In the genomic region with DNA sequence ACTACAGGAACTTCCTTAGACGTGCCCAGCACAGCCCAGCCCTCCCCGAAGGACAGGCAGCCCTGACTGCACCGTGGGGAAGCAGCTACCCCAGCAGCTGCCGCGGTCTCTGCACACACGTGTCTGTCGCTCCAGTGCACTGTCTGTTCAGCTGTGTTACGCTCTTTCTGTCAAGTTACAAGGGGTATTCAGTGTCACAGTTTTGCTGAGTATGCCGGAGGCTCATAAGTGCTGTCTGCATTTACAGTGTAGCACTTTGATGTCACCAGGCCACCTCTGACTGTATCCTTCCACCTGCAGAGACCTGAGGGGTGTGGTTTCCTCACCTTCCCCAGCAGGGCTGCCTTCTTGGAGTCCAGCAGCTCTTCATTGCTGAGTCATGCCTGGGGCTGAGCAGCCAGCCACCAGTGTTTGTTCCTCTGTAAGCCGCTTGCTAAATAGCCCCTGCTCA, we compare ENCODE assay signal across 8 cellular contexts.
A peak's percentile ranks its signal among the peaks of the same experiment; 100 is the strongest.
DNase-seq lines count a peak whose midpoint lies in the region; ATAC-seq and TF ChIP-seq lines count a peak whose summit lies in the region.

No MANE protein-coding gene starts in this region.

- dilution Hi-C loops in mammary epithelial cell (cut with HindIII; ENCODE audit: low sequenced_read_pairs): no loop called here

- H3K27me3 ChIP-seq in mammary epithelial cell (ENCODE audit: insufficient read depth, low read length) (no peaks in the 10 kb centered on the region), gastrocnemius medialis (no peaks in the 10 kb centered on the region)

- in situ Hi-C loops in mammary epithelial cell (cut with MboI; ENCODE audit: low sequenced_read_pairs in 2 of 2) (no loop called here), gastrocnemius medialis (cut with MboI; ENCODE audit: low sequenced_read_pairs in 4 of 4) (no loop called here)

- H3K9ac ChIP-seq in mammary epithelial cell (ENCODE audit: insufficient read depth, low read length): no peak overlapping the region

- H3K36me3 ChIP-seq in HEK293 (ENCODE audit: control insufficient read depth in 2 of 2, insufficient read depth in 1 of 2, low read length in 2 of 2) (peaks cover 0 to 51% of the 10 kb centered on the region in 2 experiments; a peak in 2 of 3 replicates), mammary epithelial cell (ENCODE audit: insufficient read depth, low read length) (peaks cover 10% of the 10 kb centered on the region), gastrocnemius medialis (peaks cover 0 to 19% of the 10 kb centered on the region in 2 donors)

- H3K9me3 ChIP-seq in HEK293 (ENCODE audit: control insufficient read depth, insufficient read depth, low read depth, low read length): no peaks in the 10 kb centered on the region
- H3K9me3 ChIP-seq in mammary epithelial cell (replicated peaks; ENCODE audit: insufficient read depth, low read length): no peaks in the 10 kb centered on the region
- no peaks in the 10 kb centered on the region for H3K9me3 ChIP-seq in gastrocnemius medialis

- H3K4me3 ChIP-seq in HEK293 (ENCODE audit: low read depth, low read length): no peak overlapping the region
- no peak overlapping the region for H3K4me3 ChIP-seq in mammary epithelial cell (replicated peaks in 1 of 3; ENCODE audit: insufficient read depth in 1 of 3, low read depth in 2 of 3, low read length in 3 of 3)
- no peak overlapping the region for H3K4me3 ChIP-seq in gastrocnemius medialis

- BruUV-seq in mammary epithelial cell (replicated peaks; lab: Mats Ljungman, UMichigan): no TSS peak

- no peak overlapping the region for H3K4me2 ChIP-seq in mammary epithelial cell (ENCODE audit: insufficient read depth, low read depth, low read length)

- no peaks in the 10 kb centered on the region for H4K20me1 ChIP-seq in mammary epithelial cell (ENCODE audit: insufficient read depth, low read length)

- POLR2A ChIA-PET in HEK293 (lab: Yijun Ruan, JAX): no interaction called here

- CTCF ChIA-PET in HEK293 (lab: Yijun Ruan, JAX) (interaction anchor here (0.7 to 1.0 kb wide), 3 partner anchors 72 to 164 kb away, joined by 3 to 4 read pairs (median 4); no protein-coding TSS in a partner anchor), mammary epithelial cell (lab: Charles Lee; ENCODE audit: low non-redundant PET) (no interaction called here)

- no peak overlapping the region for H2AFZ ChIP-seq in mammary epithelial cell (ENCODE audit: low read depth, low read length)

- peaks cover 17% of the 10 kb centered on the region for H3K79me2 ChIP-seq in mammary epithelial cell (ENCODE audit: insufficient read depth, low read length)

- 79% methylated on average over 10 of the region's 10 CpGs for WGBS in mammary epithelial cell (ENCODE audit: low coverage, missing lambda C conversion rate)

- H3K4me1 ChIP-seq in HEK293 (ENCODE audit: control insufficient read depth, insufficient read depth, low read length) (no peaks in the 10 kb centered on the region), mammary epithelial cell (ENCODE audit: insufficient read depth, low read length) (peaks cover 3% of the 10 kb centered on the region), gastrocnemius medialis (peaks cover 12 to 25% of the 10 kb centered on the region in 2 donors)

- no peak for TF ChIP-seq CTCF in HEK293 (tag by site-specific recombination; IDR thresholded peaks at IDR 0.05)
- no peak for TF ChIP-seq CTCF in mammary epithelial cell (conservative IDR thresholded peaks at IDR 0.05 in 1 of 2, IDR thresholded peaks at IDR 0.05 in 1 of 2; ENCODE audit: extremely low read depth in 1 of 2, insufficient read depth in 1 of 2, low read depth in 1 of 2, low read length in 2 of 2)
- no peak for TF ChIP-seq CTCF in gastrocnemius medialis (IDR thresholded peaks at IDR 0.05 in 4 of 5, conservative IDR thresholded peaks at IDR 0.05 in 1 of 5)

- H3K27ac ChIP-seq in HEK293 (ENCODE audit: extremely low read depth, low read depth, low read length) (no peak overlapping the region), mammary epithelial cell (ENCODE audit: insufficient read depth, low read depth, low read length) (no peak overlapping the region), gastrocnemius medialis (peak overlapping the region; percentile 42 to 86 (median 74))

- intact Hi-C loops in mammary epithelial cell (cut with micrococcal nuclease): no loop called here
- intact Hi-C loops in gastrocnemius medialis (cut with DNase I; ENCODE audit: low total_unique reads): no loop called here

- peak; percentile 78 to 81 for ATAC-seq in activated CD4-positive, CD25-positive, alpha-beta regulatory T cell treated with anti-CD3 and anti-CD28 coated beads, Interleukin-2, amount 50 U/mL, for 24 hours
- ATAC-seq in gastrocnemius medialis (peak; percentile 82 to 91), HG03469 (IDR thresholded peaks at IDR 0.05; ENCODE audit: unreplicated experiment) (no peak)

- no peak for TF ChIP-seq POLR2A in gastrocnemius medialis (IDR thresholded peaks at IDR 0.05)

- DNase-seq in activated CD4-positive, CD25-positive, alpha-beta regulatory T cell treated with anti-CD3 and anti-CD28 coated beads, Interleukin-2, amount 50 U/mL, for 72 hours: no peak
- peak; percentile 17 for DNase-seq in NCI-H128 (lab: John Stamatoyannopoulos, UW; ENCODE audit: unreplicated experiment)
- DNase-seq in mammary epithelial cell: peak; percentile 6
- peak; percentile 55 to 70 for DNase-seq in gastrocnemius medialis
- no peak for DNase-seq in effector CD4-positive, alpha-beta T cell

TF ChIP-seq in HEK293, 187 proteins besides CTCF, POLR2A, EP300 and RAD21:
- no peak for TF ChIP-seq ZNF639 (tag by site-specific recombination; IDR thresholded peaks at IDR 0.05)
- TF ChIP-seq ZIC2 (tag by site-specific recombination; IDR thresholded peaks at IDR 0.05): peak; percentile 79
- 0 out of 2 replicates have a peak, but pooled peaks have one; percentile 12 for TF ChIP-seq FEZF1 (tag by site-specific recombination; IDR thresholded peaks at IDR 0.05)
- TF ChIP-seq ZBTB8A (tag by site-specific recombination; IDR thresholded peaks at IDR 0.05): no peak
- no peak for TF ChIP-seq ZNF132 (tag by site-specific recombination; IDR thresholded peaks at IDR 0.05; ENCODE audit: borderline replicate concordance)
- TF ChIP-seq ZNF768 (tag by site-specific recombination; IDR thresholded peaks at IDR 0.05): no peak

Comparison
In these comparisons a context has a peak if more than half of its experiments do, and no peak if none do; other contexts are left out.
1. DNase-seq: peak in NCI-H128 (single experiment), mammary epithelial cell (single experiment) and gastrocnemius medialis (2 of 2); none in activated CD4-positive, CD25-positive, alpha-beta regulatory T cell treated with anti-CD3 and anti-CD28 coated beads, Interleukin-2, amount 50 U/mL, for 72 hours (single experiment) and effector CD4-positive, alpha-beta T cell (single experiment).
2. H3K27ac ChIP-seq: peak in gastrocnemius medialis (4 of 4); none in HEK293 (single experiment) and mammary epithelial cell (single experiment).